In the genomic region with DNA sequence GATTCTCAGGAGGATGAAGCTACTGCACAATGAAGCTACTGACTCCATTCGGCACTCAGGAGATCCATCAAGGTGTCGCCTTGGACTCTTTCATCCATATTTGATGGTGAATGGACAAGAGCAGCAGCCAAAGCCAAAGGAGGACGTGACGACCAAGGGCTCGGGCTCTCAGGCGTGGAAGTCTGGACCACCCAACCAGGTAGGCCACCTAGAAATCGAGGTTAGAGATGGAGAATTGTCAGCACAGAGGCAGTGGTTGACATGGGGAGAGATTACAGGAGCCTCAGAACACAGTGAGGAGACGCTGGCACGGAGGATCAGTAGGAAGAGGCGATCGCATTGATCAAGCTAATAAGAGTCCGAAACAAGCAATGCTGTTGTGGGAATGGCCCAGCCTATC, we compare ENCODE assay signal across 15 cellular contexts.
DNase-seq lines count a peak whose midpoint lies in the region; TF ChIP-seq lines count a peak whose summit lies in the region.
"Had no signal": no experiment of that assay in that cellular context is flagged by ENCODE, and none has a peak within 500 bp of the region (broad histone marks: within the 10 kb centered on the region; RNA-seq: fewer than 3 reads in every experiment).

No MANE protein-coding gene starts in this region.

- TF ChIP-seq CTCF in DOHH2 (IDR thresholded peaks at IDR 0.05; ENCODE audit: low read depth, low read length, poor library complexity, severe bottlenecking) (no peak), neural crest cell (conservative IDR thresholded peaks at IDR 0.05) (no peak)

- H3K4me3 ChIP-seq in BLaER1 (no peak overlapping the region), DOHH2 (ENCODE audit: low read length) (no peak overlapping the region), HAP-1 (no peak overlapping the region)
- H3K4me3 ChIP-seq: A549, GM23248 had no signal

- H3K9ac ChIP-seq in BLaER1: no peak overlapping the region
- H3K9ac ChIP-seq: GM23248 had no signal

- H3K36me3 Mint-ChIP-seq in immature natural killer cell (peaks cover 19 to 41% (median 35%) of the 10 kb centered on the region in 3 donors), neural crest cell (ENCODE audit: low read depth) (no peaks in the 10 kb centered on the region)
- H3K36me3 Mint-ChIP-seq: CD8-positive, alpha-beta T cell had no signal

- in situ Hi-C loops in HAP-1 (cut with MboI; ENCODE audit: low sequenced_read_pairs): no loop called here

- no peaks in the 10 kb centered on the region for H4K20me1 ChIP-seq in BLaER1
- H4K20me1 ChIP-seq in DOHH2 (ENCODE audit: control insufficient read depth, insufficient read depth, low read depth, low read length): no peaks in the 10 kb centered on the region

- H3K4me3 Mint-ChIP-seq in immature natural killer cell (peak overlapping the region in 2 of 5 donors; percentile 15 to 41), neural crest cell (no peak overlapping the region)
- H3K4me3 Mint-ChIP-seq: CD14-positive monocyte; CD8-positive, alpha-beta T cell had no signal

- H3K79me2 ChIP-seq in DOHH2 (ENCODE audit: control insufficient read depth, low read length): no peaks in the 10 kb centered on the region

- H3K4me2 ChIP-seq in BLaER1 (peak overlapping the region; percentile 58; the same call in 1 of the 2 replicates), DOHH2 (ENCODE audit: low read length) (peak overlapping the region; percentile 67)
- H3K4me2 ChIP-seq: A549 had no signal

- H3K27ac ChIP-seq in BLaER1: no peak overlapping the region
- no peak overlapping the region for H3K27ac ChIP-seq in DOHH2 (ENCODE audit: low read depth, low read length)
- H3K27ac ChIP-seq: A549, GM23248 had no signal

- H3K4me1 Mint-ChIP-seq in immature natural killer cell (peaks cover 54 to 83% of the 10 kb centered on the region in 2 donors), neural crest cell (peaks cover 4% of the 10 kb centered on the region)

- H3K9me2 ChIP-seq in DOHH2 (replicated peaks; ENCODE audit: control insufficient read depth, low read length): no peaks in the 10 kb centered on the region

- DNase-seq in immature natural killer cell (no peak), neural crest cell (ENCODE audit: low read depth, low spot score) (no peak), GDM1 (lab: John Stamatoyannopoulos, UW) (no peak), HAP-1 (ENCODE audit: low spot score in 2 of 2) (no peak)
- no peak for DNase-seq in stimulated activated CD4-positive, alpha-beta T cell treated with anti-CD3 and anti-CD28 coated beads, Interleukin-12 subunit alpha, Interleukin-12 subunit beta, amount 100 ng/mL, for 4 hours
- DNase-seq: COR-L47, DMS153, DND-41, GM23248, IMR-90 had no signal

- no peaks in the 10 kb centered on the region for H3K36me3 ChIP-seq in BLaER1
- no peaks in the 10 kb centered on the region for H3K36me3 ChIP-seq in DOHH2 (ENCODE audit: control insufficient read depth, low read length)
- H3K36me3 ChIP-seq in HAP-1 (replicated peaks): no peaks in the 10 kb centered on the region

- H3K9me3 ChIP-seq in BLaER1: peaks cover 16% of the 10 kb centered on the region
- no peaks in the 10 kb centered on the region for H3K9me3 ChIP-seq in DOHH2 (ENCODE audit: control insufficient read depth, insufficient read depth, low read length)
- no peaks in the 10 kb centered on the region for H3K9me3 ChIP-seq in HAP-1
- H3K9me3 ChIP-seq: A549 had no signal

- H3K27ac Mint-ChIP-seq in immature natural killer cell: peak overlapping the region in 5 of 6 donors; percentile 8 to 69 (median 34)
- peak overlapping the region; percentile 68 for H3K27ac Mint-ChIP-seq in neural crest cell (ENCODE audit: unreplicated experiment)
- H3K27ac Mint-ChIP-seq: CD8-positive, alpha-beta T cell had no signal

- H3K27me3 Mint-ChIP-seq in immature natural killer cell (ENCODE audit: low read depth in 3 of 3) (peaks cover 0 to 2% (median 0%) of the 10 kb centered on the region in 3 donors), neural crest cell (ENCODE audit: low read depth) (no peaks in the 10 kb centered on the region)

- 0 out of 2 replicates have a peak, but pooled peaks cover 6% of the 10 kb centered on the region for H3F3A ChIP-seq in DOHH2 (ENCODE audit: control insufficient read depth, insufficient read depth)

- H3K27me3 ChIP-seq in BLaER1: no peaks in the 10 kb centered on the region
- H3K27me3 ChIP-seq in DOHH2 (ENCODE audit: control insufficient read depth, low read length): no peaks in the 10 kb centered on the region
- H3K27me3 ChIP-seq in HAP-1 (ENCODE audit: low read depth): peaks cover 3% of the 10 kb centered on the region

- H3K4me1 ChIP-seq in BLaER1 (peaks cover 65% of the 10 kb centered on the region), DOHH2 (ENCODE audit: control insufficient read depth, low read length) (peaks cover 60% of the 10 kb centered on the region), HAP-1 (no peaks in the 10 kb centered on the region)
- H3K4me1 ChIP-seq: A549 had no signal

- H3K9me3 Mint-ChIP-seq in immature natural killer cell: no peaks in the 10 kb centered on the region
- peaks cover 2% of the 10 kb centered on the region for H3K9me3 Mint-ChIP-seq in neural crest cell
- H3K9me3 Mint-ChIP-seq: CD8-positive, alpha-beta T cell had no signal
